Comparison of ENCODE assay signal across 1 cellular context in genomic region chr22:37448521-37449150, GRCh38.
TF ChIP-seq lines count a peak whose summit lies in the region.

No MANE protein-coding gene starts in this region.

TF ChIP-seq in IMR-90, 13 proteins besides CTCF, POLR2A, EP300 and RAD21 (continued from another document):
- TF ChIP-seq ELK1 (IDR thresholded peaks at IDR 0.05; ENCODE audit: borderline replicate concordance, low read depth, low read length) (no peak), USF2 (IDR thresholded peaks at IDR 0.05; ENCODE audit: low read depth, low read length) (no peak), CHD1 (IDR thresholded peaks at IDR 0.05; ENCODE audit: low read depth, low read length) (no peak)
